Comparison of ENCODE assay signal across 12 cellular contexts in the genomic region with DNA sequence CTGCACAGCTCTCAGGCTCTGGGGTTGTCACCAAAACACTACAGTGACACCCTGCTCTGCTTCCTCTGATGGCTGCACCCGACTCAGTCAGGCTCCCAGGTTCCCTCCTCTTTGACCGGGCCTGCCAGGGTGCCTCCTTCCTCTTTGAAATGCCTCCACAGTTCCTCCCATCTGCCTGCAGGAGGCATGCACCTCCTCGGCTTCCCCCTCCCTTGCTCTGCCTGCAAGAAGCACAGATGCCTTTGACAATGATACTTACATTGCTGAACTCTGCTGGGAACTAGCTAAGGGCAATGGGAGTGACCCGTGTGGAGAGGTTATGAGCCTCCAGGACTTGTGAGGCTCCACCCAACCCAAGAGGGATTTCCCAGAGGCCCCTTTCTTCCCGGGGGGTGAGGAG.
DNase-seq lines count a peak whose midpoint lies in the region; ATAC-seq and TF ChIP-seq lines count a peak whose summit lies in the region.
"Had no signal": no experiment of that assay in that cellular context is flagged by ENCODE, and none has a peak within 500 bp of the region (broad histone marks: within the 10 kb centered on the region; RNA-seq: fewer than 3 reads in every experiment).

No MANE protein-coding gene starts in this region.

- no peak overlapping the region for H3K4me3 ChIP-seq in NB4 (ENCODE audit: low read depth, low read length)
- no peak overlapping the region for H3K4me3 ChIP-seq in suprapubic skin
- H3K4me3 ChIP-seq: K562, skin epidermis had no signal

- no peak overlapping the region for H3K27ac ChIP-seq in suprapubic skin
- H3K27ac ChIP-seq: skin epidermis had no signal

- H3K4me1 Mint-ChIP-seq in endothelial cell (ENCODE audit: unreplicated experiment) (no peaks in the 10 kb centered on the region), neural crest cell (peaks cover 9% of the 10 kb centered on the region)
- H3K4me1 Mint-ChIP-seq: memory B cell had no signal

- no peaks in the 10 kb centered on the region for H3K36me3 ChIP-seq in suprapubic skin

- H3K27me3 Mint-ChIP-seq in endothelial cell (ENCODE audit: unreplicated experiment) (no peaks in the 10 kb centered on the region), neural crest cell (ENCODE audit: low read depth) (no peaks in the 10 kb centered on the region)
- H3K27me3 Mint-ChIP-seq: memory B cell had no signal

- DNase-seq in ELF-1 (ENCODE audit: low read depth, low spot score) = peak; percentile 80
- peak; percentile 49 for DNase-seq in NB4 (ENCODE audit: low read depth)
- DNase-seq in endothelial cell (ENCODE audit: low spot score) = peak; percentile 20
- DNase-seq in neural crest cell (ENCODE audit: low read depth, low spot score) = peak; percentile 14
- no peak for DNase-seq in GM19240 (ENCODE audit: insufficient read length, low spot score)
- DNase-seq in epidermal melanocyte (ENCODE audit: insufficient read length, low spot score) = no peak
- no peak for DNase-seq in suprapubic skin (ENCODE audit: low spot score in 2 of 2)
- DNase-seq: activated gamma-delta T cell had no signal

- H3K4me1 ChIP-seq in suprapubic skin = no peaks in the 10 kb centered on the region

- 14% methylated on average over 5 of the region's 5 CpGs for WGBS in suprapubic skin

- TF ChIP-seq EP300 in suprapubic skin (IDR thresholded peaks at IDR 0.05) = no peak

- TF ChIP-seq CTCF in NB4 (IDR thresholded peaks at IDR 0.05; ENCODE audit: low read depth, low read length) (peak; percentile 20), endothelial cell (IDR thresholded peaks at IDR 0.05; ENCODE audit: unreplicated experiment) (no peak), neural crest cell (conservative IDR thresholded peaks at IDR 0.05) (peak; percentile 43), suprapubic skin (IDR thresholded peaks at IDR 0.05) (no peak)

- H3K4me3 Mint-ChIP-seq in endothelial cell (ENCODE audit: unreplicated experiment) (no peak overlapping the region), neural crest cell (no peak overlapping the region)
- H3K4me3 Mint-ChIP-seq: memory B cell had no signal

- H3K27me3 ChIP-seq in suprapubic skin = no peaks in the 10 kb centered on the region

- H3K27ac Mint-ChIP-seq in endothelial cell (ENCODE audit: unreplicated experiment) (no peak overlapping the region), neural crest cell (ENCODE audit: unreplicated experiment) (no peak overlapping the region)
- H3K27ac Mint-ChIP-seq: memory B cell had no signal

- no peak for TF ChIP-seq POLR2A in NB4 (IDR thresholded peaks at IDR 0.05; ENCODE audit: extremely low read depth, insufficient read length)
- TF ChIP-seq POLR2A in suprapubic skin (IDR thresholded peaks at IDR 0.05) = no peak

- H3K9me3 ChIP-seq in suprapubic skin = no peaks in the 10 kb centered on the region

- H3K36me3 Mint-ChIP-seq in endothelial cell (ENCODE audit: low read depth, unreplicated experiment) (no peaks in the 10 kb centered on the region), neural crest cell (ENCODE audit: low read depth) (no peaks in the 10 kb centered on the region)
- H3K36me3 Mint-ChIP-seq: memory B cell had no signal

- H3K9me3 Mint-ChIP-seq in endothelial cell (ENCODE audit: unreplicated experiment) = no peaks in the 10 kb centered on the region
- H3K9me3 Mint-ChIP-seq in neural crest cell = peaks cover 2% of the 10 kb centered on the region

- ATAC-seq in HG03045 (IDR thresholded peaks at IDR 0.05; ENCODE audit: unreplicated experiment) = no peak
- ATAC-seq: K562 had no signal

Comparison
In these comparisons a context has a peak if more than half of its experiments do, and no peak if none do; other contexts are left out.
1. DNase-seq: peak in ELF-1 (single experiment), NB4 (single experiment), endothelial cell (single experiment) and neural crest cell (single experiment); none in GM19240 (single experiment), epidermal melanocyte (single experiment) and suprapubic skin (0 of 2).
2. CTCF ChIP-seq: peak in NB4 (single experiment) and neural crest cell (single experiment); none in endothelial cell (single experiment) and suprapubic skin (0 of 2).